ENCODE assay signal across 9 cellular contexts in genomic region chr1:108877324-108877812, GRCh38. TPM values are rescaled to one million over a fixed set of nuclear protein-coding genes. Genes with fewer than 3 reads are reported as not detected.
DNase-seq lines count a peak whose midpoint lies in the region; ATAC-seq and TF ChIP-seq lines count a peak whose summit lies in the region.
"Had no signal": no experiment of that assay in that cellular context is flagged by ENCODE, and none has a peak within 500 bp of the region (broad histone marks: within the 10 kb centered on the region; RNA-seq: fewer than 3 reads in every experiment).

No MANE protein-coding gene starts in this region.

- intact Hi-C loops in right lobe of liver (cut with DNase I) = no loop called here

- H3K4me1 Mint-ChIP-seq in activated T-cell treated with anti-CD3 and anti-CD28 coated beads, Interleukin-2, amount 50 U/mL, for 24 hours (ENCODE audit: low read depth) = peaks cover 14% of the 10 kb centered on the region

- ATAC-seq in right lobe of liver (peak in 3 of 4 donors; percentile 18 to 27 (median 23)), thoracic aorta (ENCODE audit: insufficient number of reproducible peaks, low FRiP score, low read depth) (no peak), GM21447 (IDR thresholded peaks at IDR 0.05; ENCODE audit: unreplicated experiment) (no peak)

- H3K36me3 ChIP-seq in right lobe of liver (no peaks in the 10 kb centered on the region), thoracic aorta (no peaks in the 10 kb centered on the region)

- H3K36me3 Mint-ChIP-seq in activated T-cell treated with anti-CD3 and anti-CD28 coated beads, Interleukin-2, amount 50 U/mL, for 24 hours (ENCODE audit: low read depth) = peaks cover 2% of the 10 kb centered on the region

- H3K27ac ChIP-seq in caudate nucleus (ENCODE audit: low read depth, low read length) = peak overlapping the region; percentile 62
- no peak overlapping the region for H3K27ac ChIP-seq in right lobe of liver
- H3K27ac ChIP-seq in thoracic aorta = peak overlapping the region; percentile 15 to 28

- peak overlapping the region; percentile 77 to 86 (median 77) for H3K4me3 ChIP-seq in right lobe of liver
- H3K4me3 ChIP-seq in thoracic aorta = peak overlapping the region; percentile 82

- H3K9me3 Mint-ChIP-seq in activated T-cell treated with anti-CD3 and anti-CD28 coated beads, Interleukin-2, amount 50 U/mL, for 24 hours = no peaks in the 10 kb centered on the region

- H3K27ac Mint-ChIP-seq in activated T-cell treated with anti-CD3 and anti-CD28 coated beads, Interleukin-2, amount 50 U/mL, for 24 hours = peak overlapping the region; percentile 81

- H3K4me1 ChIP-seq in right lobe of liver (no peaks in the 10 kb centered on the region), thoracic aorta (ENCODE audit: control insufficient read depth in 1 of 2, low read depth in 2 of 2) (peaks cover 4 to 5% of the 10 kb centered on the region in 2 donors)

- DNase-seq in activated T-cell treated with anti-CD3 and anti-CD28 coated beads, Interleukin-2, amount 50 U/mL, for 24 hours = no peak
- no peak for DNase-seq in activated T-cell treated with anti-CD3 and anti-CD28 coated beads, Interleukin-2, amount 50 U/mL, for 48 hours
- peak; percentile 51 for DNase-seq in NCI-H2227 treated with DMSO at 0.1 percent for 48 hours (lab: John Stamatoyannopoulos, UW)
- DNase-seq in caudate nucleus (lab: John Stamatoyannopoulos, UW) = peak in 6 of 61 donors; percentile 11 to 46 (median 36)
- no peak for DNase-seq in right lobe of liver
- DNase-seq in thoracic aorta (ENCODE audit: low spot score) = no peak
- DNase-seq in ureter (ENCODE audit: low spot score) = no peak

- whole genome bisulfite sequencing in right lobe of liver (ENCODE audit: insufficient coverage, low coverage, low lambda C conversion rate, missing lambda C conversion rate) = 1% methylated on average over 22 of the region's 22 CpGs

- TF ChIP-seq POLR2A in right lobe of liver (IDR thresholded peaks at IDR 0.05) = no peak

- peak overlapping the region; percentile 88 for H3K4me3 Mint-ChIP-seq in activated T-cell treated with anti-CD3 and anti-CD28 coated beads, Interleukin-2, amount 50 U/mL, for 24 hours

- TF ChIP-seq CTCF in right lobe of liver (IDR thresholded peaks at IDR 0.05) = no peak
- TF ChIP-seq CTCF in thoracic aorta (IDR thresholded peaks at IDR 0.05) = no peak

- H3K9me3 ChIP-seq in right lobe of liver (no peaks in the 10 kb centered on the region), thoracic aorta (no peaks in the 10 kb centered on the region)

- peaks cover 14% of the 10 kb centered on the region for H3K27me3 Mint-ChIP-seq in activated T-cell treated with anti-CD3 and anti-CD28 coated beads, Interleukin-2, amount 50 U/mL, for 24 hours

- H3K27me3 ChIP-seq in right lobe of liver (no peaks in the 10 kb centered on the region), thoracic aorta (replicated peaks; ENCODE audit: insufficient read depth) (no peaks in the 10 kb centered on the region)

RNA-seq across cellular contexts. Expression of gene GPSM2, which starts 0.6 kb away (rescaled TPM):
- total RNA-seq in right lobe of liver = 1 to 10 TPM in 2 of 6 experiments, under 1 TPM in 4; 0.51 to 2.1 (median 0.89) TPM
- total RNA-seq in thoracic aorta = 10 to 100 TPM in 1 of 2 donors, 1 to 10 TPM in 1; 7.9 to 17.9 TPM
- total RNA-seq in ureter = 14.4 TPM

RNA-seq across cellular contexts. Expression of gene AKNAD1, which starts 20.5 kb away (rescaled TPM):
- total RNA-seq in right lobe of liver (not detected), thoracic aorta (not detected), ureter (not detected)
- total RNA-seq: glomerular endothelial cell had no signal

Comparison
In these comparisons a context has a peak if more than half of its experiments do, and no peak if none do; other contexts are left out.
1. H3K27ac ChIP-seq: peak in caudate nucleus (single experiment) and thoracic aorta (2 of 2); none in right lobe of liver (0 of 3).
2. ATAC-seq: peak in right lobe of liver (3 of 4); none in thoracic aorta (single experiment) and GM21447 (single experiment).